In genomic region chr20:62182469-62183425, GRCh38 we compare ENCODE assay signal across 1 cellular context.
TF ChIP-seq lines count a peak whose summit lies in the region.

Gene MTG2, plus strand, starts transcription at chr20:62183028. Its CDS starts 10,393 bp downstream, at chr20:62193421.

TF ChIP-seq in HepG2, 621 proteins besides CTCF, POLR2A, EP300 and RAD21 (continued from another document and continues in another):
- TF ChIP-seq ZNF318 (CRISPR knock-in tag; IDR thresholded peaks at IDR 0.05) (peak; percentile 93), DPF2 (CRISPR knock-in tag; IDR thresholded peaks at IDR 0.05; ENCODE audit: borderline replicate concordance, low read depth) (no peak), SIX1 (CRISPR knock-in tag; IDR thresholded peaks at IDR 0.05; ENCODE audit: borderline replicate concordance) (peak; percentile 37; the same call in 1 of the 2 replicates), AKNA (CRISPR knock-in tag; IDR thresholded peaks at IDR 0.05; ENCODE audit: borderline replicate concordance) (peak; percentile 93), RFXANK (CRISPR knock-in tag; IDR thresholded peaks at IDR 0.05) (peak; percentile 93), ZHX1 (CRISPR knock-in tag; IDR thresholded peaks at IDR 0.05; ENCODE audit: low read depth) (peak; percentile 90; the same call in 1 of the 2 replicates), ZNF619 (CRISPR knock-in tag; IDR thresholded peaks at IDR 0.05) (peak; percentile 100), ZBTB21 (CRISPR knock-in tag; IDR thresholded peaks at IDR 0.05) (peak; percentile 22; the same call in 1 of the 2 replicates), TFE3 (CRISPR knock-in tag; IDR thresholded peaks at IDR 0.05) (no peak; the same call in 1 of the 2 replicates), ZFP41 (CRISPR knock-in tag; IDR thresholded peaks at IDR 0.05; ENCODE audit: borderline replicate concordance) (peak; percentile 97), ZNF678 (CRISPR knock-in tag; IDR thresholded peaks at IDR 0.05) (peak; percentile 88; the same call in 1 of the 2 replicates), JARID2 (CRISPR knock-in tag; IDR thresholded peaks at IDR 0.05; ENCODE audit: insufficient replicate concordance) (peak; percentile 94), HDAC2 (CRISPR knock-in tag; IDR thresholded peaks at IDR 0.05) (peak; percentile 92), HIVEP1 (CRISPR knock-in tag; IDR thresholded peaks at IDR 0.05) (peak; percentile 95), MBNL3 (CRISPR knock-in tag; conservative IDR thresholded peaks at IDR 0.05) (no peak), CAMTA2 (CRISPR knock-in tag; IDR thresholded peaks at IDR 0.05; ENCODE audit: borderline replicate concordance) (peak; percentile 75), SMAD3 (CRISPR knock-in tag; IDR thresholded peaks at IDR 0.05) (peak; percentile 96; the same call in 1 of the 2 replicates), ATAD3A (CRISPR knock-in tag; IDR thresholded peaks at IDR 0.05) (peak; percentile 94), PAF1 (CRISPR knock-in tag; IDR thresholded peaks at IDR 0.05) (peak; percentile 97), SNAPC2 (CRISPR knock-in tag; IDR thresholded peaks at IDR 0.05) (peak; percentile 93), IRX3 (CRISPR knock-in tag; IDR thresholded peaks at IDR 0.05; ENCODE audit: borderline replicate concordance, low read depth) (peak; percentile 91), ZSCAN12 (CRISPR knock-in tag; IDR thresholded peaks at IDR 0.05) (peak; percentile 93), REL (CRISPR knock-in tag; conservative IDR thresholded peaks at IDR 0.05) (0 out of 2 replicates have a peak, but pooled peaks have one; percentile 92), LRRFIP1 (CRISPR knock-in tag; conservative IDR thresholded peaks at IDR 0.05) (no peak), PLRG1 (conservative IDR thresholded peaks at IDR 0.05) (no peak), ZBTB42 (CRISPR knock-in tag; IDR thresholded peaks at IDR 0.05) (peak; percentile 62; the same call in 1 of the 2 replicates), ZNF891 (CRISPR knock-in tag; IDR thresholded peaks at IDR 0.05) (peak; percentile 98), THAP8 (CRISPR knock-in tag; IDR thresholded peaks at IDR 0.05; ENCODE audit: borderline replicate concordance) (peak; percentile 98; the same call in 1 of the 2 replicates), MLX (CRISPR knock-in tag; IDR thresholded peaks at IDR 0.05) (peak; percentile 54; the same call in 1 of the 2 replicates), ERF (CRISPR knock-in tag; IDR thresholded peaks at IDR 0.05) (peak; percentile 100), ZNF432 (CRISPR knock-in tag; IDR thresholded peaks at IDR 0.05; ENCODE audit: borderline replicate concordance) (no peak; the same call in 1 of the 2 replicates), ZNF546 (CRISPR knock-in tag; conservative IDR thresholded peaks at IDR 0.05) (peak; percentile 88), GTF3A (CRISPR knock-in tag; conservative IDR thresholded peaks at IDR 0.05) (0 out of 2 replicates have a peak, but pooled peaks have one; percentile 70), CENPT (CRISPR knock-in tag; IDR thresholded peaks at IDR 0.05; ENCODE audit: low read depth) (peak; percentile 94), ARNT2 (CRISPR knock-in tag; IDR thresholded peaks at IDR 0.05; ENCODE audit: low read depth) (peak; percentile 98), ZNF775 (CRISPR knock-in tag; IDR thresholded peaks at IDR 0.05; ENCODE audit: borderline replicate concordance) (no peak; the same call in 1 of the 2 replicates), KLF9 (CRISPR knock-in tag; IDR thresholded peaks at IDR 0.05; ENCODE audit: low read depth) (no peak), ATF3 (CRISPR knock-in tag; IDR thresholded peaks at IDR 0.05) (peak; percentile 79), KLF15 (CRISPR knock-in tag; IDR thresholded peaks at IDR 0.05; ENCODE audit: borderline replicate concordance) (peak; percentile 93)
